Comparison of ENCODE assay signal across 22 cellular contexts in genomic region chr2:203412555-203413331, GRCh38.
DNase-seq lines count a peak whose midpoint lies in the region; ATAC-seq, FAIRE-seq and TF ChIP-seq lines count a peak whose summit lies in the region.
"Had no signal": no experiment of that assay in that cellular context is flagged by ENCODE, and none has a peak within 500 bp of the region (broad histone marks: within the 10 kb centered on the region; RNA-seq: fewer than 3 reads in every experiment).

No MANE protein-coding gene starts in this region.

- peak; percentile 43 for FAIRE-seq in islet of Langerhans (lab: Jason Lieb, UNC)
- FAIRE-seq: A549, HepG2 had no signal

- H3K27me3 ChIP-seq in adrenal gland (no peaks in the 10 kb centered on the region), upper lobe of right lung (no peaks in the 10 kb centered on the region)
- H3K27me3 ChIP-seq: stomach, uterus had no signal

- H3K9me3 ChIP-seq in adrenal gland (replicated peaks in 1 of 3) (no peaks in the 10 kb centered on the region), upper lobe of right lung (no peaks in the 10 kb centered on the region)
- H3K9me3 ChIP-seq: A549, HAP-1, lower lobe of right lung, prostate gland, stomach, uterus had no signal

- TF ChIP-seq POLR2A in adrenal gland (IDR thresholded peaks at IDR 0.05): no peak

- H3K27ac ChIP-seq in adrenal gland (no peak overlapping the region), upper lobe of right lung (no peak overlapping the region)
- H3K27ac ChIP-seq: A549, lower lobe of right lung, prostate gland, stomach, uterus had no signal

- intact Hi-C loops in Right ventricle myocardium inferior (cut with DNase I) (loop anchor here (5.0 kb wide), 1 partner anchor 85 kb away; the partner anchor contains the start of gene ABI2), cardiac septum (cut with DNase I) (no loop called here), adrenal gland (cut with DNase I) (no loop called here), upper lobe of right lung (cut with DNase I) (no loop called here)

- 43 to 54% (median 49%) methylated on average over 7 of the region's 7 CpGs for WGBS in adrenal gland, 4 donors

- TF ChIP-seq CTCF in adrenal gland (IDR thresholded peaks at IDR 0.05): no peak
- no peak for TF ChIP-seq CTCF in upper lobe of right lung (IDR thresholded peaks at IDR 0.05)

- DNase-seq in Right ventricle myocardium inferior (ENCODE audit: missing footprints) (no peak), cardiac septum (ENCODE audit: low spot score) (no peak), adrenal gland (peak in 4 of 7 donors; percentile 20 to 37 (median 28)), upper lobe of right lung (no peak), NOMO-1 treated with dmso at 0.1 percent for 144 hours (lab: John Stamatoyannopoulos, UW; ENCODE audit: unreplicated experiment) (no peak), GM19238 (ENCODE audit: insufficient read length, low spot score) (no peak)
- DNase-seq: activated CD4-positive, alpha-beta T cell treated with anti-CD3 and anti-CD28 coated beads, Interleukin-2, amount 50 U/mL, for 48 hours; activated naive CD8-positive, alpha-beta T cell treated with anti-CD3 and anti-CD28 coated beads for 36 hours; activated T-cell treated with anti-CD3 and anti-CD28 coated beads, Interleukin-2, amount 50 U/mL, for 4 hours; lower lobe of right lung; MV-4-11; naive thymus-derived CD4-positive, alpha-beta T cell; NCI-H2081; NCI-H524 treated with DMSO at 0.1 percent for 48 hours; stomach; uterus had no signal

- ATAC-seq in Right ventricle myocardium inferior (peak; percentile 94), upper lobe of right lung (peak; percentile 41), GM19324 (IDR thresholded peaks at IDR 0.05; ENCODE audit: low FRiP score, unreplicated experiment) (no peak)
- ATAC-seq: A549; activated T-cell treated with anti-CD3 and anti-CD28 coated beads, Interleukin-2, amount 50 U/mL, for 4 hours; HepG2; lower lobe of right lung; naive thymus-derived CD4-positive, alpha-beta T cell had no signal

- no peak overlapping the region for H3K4me3 ChIP-seq in adrenal gland
- no peak overlapping the region for H3K4me3 ChIP-seq in upper lobe of right lung
- H3K4me3 ChIP-seq: A549, HAP-1, lower lobe of right lung, prostate gland, stomach, uterus had no signal

- H3K4me1 ChIP-seq in adrenal gland (replicated peaks in 1 of 2) (peaks cover 0 to 15% of the 10 kb centered on the region in 2 donors), upper lobe of right lung (no peaks in the 10 kb centered on the region)
- H3K4me1 ChIP-seq: HAP-1, prostate gland, uterus had no signal

- H3K36me3 ChIP-seq in adrenal gland (replicated peaks in 1 of 2): peaks cover 0 to 18% of the 10 kb centered on the region in 2 donors
- H3K36me3 ChIP-seq in upper lobe of right lung: peaks cover 22% of the 10 kb centered on the region
- H3K36me3 ChIP-seq: prostate gland, uterus had no signal

Comparison
In these comparisons a context has a peak if more than half of its experiments do, and no peak if none do; other contexts are left out.
1. DNase-seq: peak in adrenal gland (4 of 7); none in Right ventricle myocardium inferior (single experiment), cardiac septum (single experiment), upper lobe of right lung (single experiment), NOMO-1 treated with dmso at 0.1 percent for 144 hours (single experiment) and GM19238 (single experiment).